ENCODE assay signal across 16 cellular contexts in genomic region chr12:93704122-93704521, GRCh38. TPM values are rescaled to one million over a fixed set of nuclear protein-coding genes. Genes with fewer than 3 reads are reported as not detected.
A peak's percentile ranks its signal among the peaks of the same experiment; 100 is the strongest.
DNase-seq lines count a peak whose midpoint lies in the region; ATAC-seq and TF ChIP-seq lines count a peak whose summit lies in the region.
"Had no signal": no experiment of that assay in that cellular context is flagged by ENCODE, and none has a peak within 500 bp of the region (broad histone marks: within the 10 kb centered on the region; RNA-seq: fewer than 3 reads in every experiment).

No MANE protein-coding gene starts in this region.

- no peaks in the 10 kb centered on the region for H3K27me3 Mint-ChIP-seq in neural crest cell (ENCODE audit: low read depth)
- H3K27me3 Mint-ChIP-seq: activated CD4-positive, alpha-beta T cell treated with anti-CD3 and anti-CD28 coated beads, Interleukin-2, amount 10 ng/mL, durations not matched to agents 24 days and 14 days had no signal

- H3K4me1 Mint-ChIP-seq in neural crest cell: peaks cover 10% of the 10 kb centered on the region

- POLR2A ChIA-PET in GM10248 (lab: Yijun Ruan, JAX): no interaction called here

- ATAC-seq in GM18867 (IDR thresholded peaks at IDR 0.05; ENCODE audit: unreplicated experiment) (peak; percentile 61), HG03442 (IDR thresholded peaks at IDR 0.05; ENCODE audit: unreplicated experiment) (peak; percentile 55)
- ATAC-seq: body of pancreas, gastroesophageal sphincter, left lung had no signal

- peaks cover under 1% of the 10 kb centered on the region for H3K36me3 Mint-ChIP-seq in neural crest cell (ENCODE audit: low read depth)

- DNase-seq in GM10248 (ENCODE audit: extremely low spot score): peak; percentile 22
- no peak for DNase-seq in neural crest cell (ENCODE audit: low read depth, low spot score)
- DNase-seq in posterior cingulate gyrus: no peak
- DNase-seq in middle frontal gyrus (ENCODE audit: extremely low spot score, low spot score): no peak
- DNase-seq in DMS53 treated with DMSO at 0.1 percent for 48 hours (lab: John Stamatoyannopoulos, UW; ENCODE audit: unreplicated experiment): no peak
- no peak for DNase-seq in DMS114 treated with DMSO at 0.1 percent for 48 hours (lab: John Stamatoyannopoulos, UW; ENCODE audit: unreplicated experiment)
- DNase-seq: activated CD4-positive, alpha-beta T cell treated with anti-CD3 and anti-CD28 coated beads, Interleukin-2, amount 10 ng/mL, durations not matched to agents 24 days and 14 days; activated CD8-positive, alpha-beta memory T cell treated with anti-CD3 and anti-CD28 coated beads, Interleukin-2, amount 50 U/mL, for 4 hours; activated naive CD4-positive, alpha-beta T cell treated with Interleukin-2 at 50 U/mL for 16 hours; body of pancreas; Kasumi-1; left lung had no signal

- H3K9me3 Mint-ChIP-seq in neural crest cell: peaks cover 4% of the 10 kb centered on the region

- intact Hi-C loops in posterior cingulate gyrus (cut with DNase I): no loop called here

- H3K27ac Mint-ChIP-seq in neural crest cell (ENCODE audit: unreplicated experiment): peak overlapping the region; percentile 36
- H3K27ac Mint-ChIP-seq: activated CD4-positive, alpha-beta T cell treated with anti-CD3 and anti-CD28 coated beads, Interleukin-2, amount 10 ng/mL, durations not matched to agents 24 days and 14 days; GM23338 had no signal

- CTCF ChIA-PET in GM10248 (lab: Yijun Ruan, JAX): interaction anchor here (0.6 to 2.8 kb wide), 3 partner anchors 11 to 30 kb away, joined by 3 to 15 read pairs (median 4); no protein-coding TSS in a partner anchor

- no peak overlapping the region for H3K4me3 Mint-ChIP-seq in neural crest cell
- H3K4me3 Mint-ChIP-seq: activated CD4-positive, alpha-beta T cell treated with anti-CD3 and anti-CD28 coated beads, Interleukin-2, amount 10 ng/mL, durations not matched to agents 24 days and 14 days; GM23338 had no signal

- TF ChIP-seq CTCF in GM10248 (IDR thresholded peaks at IDR 0.05; ENCODE audit: control extremely low read depth, extremely low read depth, low read depth, missing control alignments) (no peak), neural crest cell (conservative IDR thresholded peaks at IDR 0.05) (no peak)

RNA-seq across cellular contexts. Expression of gene CRADD, which starts 26.9 kb away (rescaled TPM):
- total RNA-seq in neural crest cell: 9.8 and 14.2 TPM in 2 replicates
